Comparison of ENCODE assay signal across 14 cellular contexts in genomic region chrX:136778914-136779313, GRCh38. TPM values are rescaled to one million over a fixed set of nuclear protein-coding genes. Genes with fewer than 3 reads are reported as not detected.
DNase-seq lines count a peak whose midpoint lies in the region; ATAC-seq and TF ChIP-seq lines count a peak whose summit lies in the region.
"Had no signal": no experiment of that assay in that cellular context is flagged by ENCODE, and none has a peak within 500 bp of the region (broad histone marks: within the 10 kb centered on the region; RNA-seq: fewer than 3 reads in every experiment).

No MANE protein-coding gene starts in this region.

- H3K9me3 ChIP-seq in CD4-positive, alpha-beta T cell (ENCODE audit: control insufficient read depth, low read length): no peaks in the 10 kb centered on the region
- no peaks in the 10 kb centered on the region for H3K9me3 ChIP-seq in GM23248 (ENCODE audit: low read depth)
- H3K9me3 ChIP-seq in osteoblast (ENCODE audit: low read depth, low read length): no peaks in the 10 kb centered on the region
- H3K9me3 ChIP-seq in SK-N-SH: no peaks in the 10 kb centered on the region

- peaks cover 80% of the 10 kb centered on the region for H3K4me1 Mint-ChIP-seq in CD4-positive, alpha-beta T cell (ENCODE audit: low read depth)
- peaks cover 72% of the 10 kb centered on the region for H3K4me1 Mint-ChIP-seq in activated T-helper 1 cell treated with anti-CD3 and anti-CD28 coated beads, Interleukin-12 subunit alpha, Interleukin-12 subunit beta, Interleukin-2, Interleukin-4 antibody, amounts not matched to agents 30 ng/mL and 10 ng/mL and 1 ng/mL, durations not matched to agents 14 hours and 24 hours and 36 hours (ENCODE audit: low read depth)
- H3K4me1 Mint-ChIP-seq in mesothelial cell of epicardium: no peaks in the 10 kb centered on the region

- H3K9me2 ChIP-seq in GM23248 (ENCODE audit: insufficient read depth) (no peaks in the 10 kb centered on the region), SK-N-SH (no peaks in the 10 kb centered on the region)

- peaks cover 48% of the 10 kb centered on the region for H3K36me3 Mint-ChIP-seq in CD4-positive, alpha-beta T cell (ENCODE audit: low read depth)
- H3K36me3 Mint-ChIP-seq in activated T-helper 1 cell treated with anti-CD3 and anti-CD28 coated beads, Interleukin-12 subunit alpha, Interleukin-12 subunit beta, Interleukin-2, Interleukin-4 antibody, amounts not matched to agents 30 ng/mL and 10 ng/mL and 1 ng/mL, durations not matched to agents 14 hours and 24 hours and 36 hours (ENCODE audit: low read depth): peaks cover 12% of the 10 kb centered on the region
- H3K36me3 Mint-ChIP-seq in mesothelial cell of epicardium: no peaks in the 10 kb centered on the region

- H3K79me2 ChIP-seq in GM23248 (ENCODE audit: insufficient read depth) (no peaks in the 10 kb centered on the region), osteoblast (ENCODE audit: insufficient read depth, low read length) (no peaks in the 10 kb centered on the region), SK-N-SH (ENCODE audit: insufficient read depth) (no peaks in the 10 kb centered on the region)

- no peak for TF ChIP-seq RAD21 in SK-N-SH (IDR thresholded peaks at IDR 0.05; ENCODE audit: low read length)

- in situ Hi-C loops in GM23248 (cut with MboI): no loop called here

- H3K4me1 ChIP-seq in GM23248 (ENCODE audit: insufficient read depth): 0 out of 2 replicates have a peak, but pooled peaks cover 2% of the 10 kb centered on the region
- H3K4me1 ChIP-seq in osteoblast (ENCODE audit: insufficient read depth, low read length): peaks cover 10% of the 10 kb centered on the region
- peaks cover 0 to 5% of the 10 kb centered on the region in 2 experiments; a peak in 1 of 4 replicates for H3K4me1 ChIP-seq in SK-N-SH (ENCODE audit: control insufficient read depth in 1 of 2, insufficient read depth in 2 of 2, low read depth in 1 of 2, low read length in 1 of 2)

- H3K27ac Mint-ChIP-seq in CD4-positive, alpha-beta T cell: peak overlapping the region; percentile 95
- H3K27ac Mint-ChIP-seq in activated T-helper 1 cell treated with anti-CD3 and anti-CD28 coated beads, Interleukin-12 subunit alpha, Interleukin-12 subunit beta, Interleukin-2, Interleukin-4 antibody, amounts not matched to agents 30 ng/mL and 10 ng/mL and 1 ng/mL, durations not matched to agents 14 hours and 24 hours and 36 hours: peak overlapping the region; percentile 95
- H3K27ac Mint-ChIP-seq in mesothelial cell of epicardium: no peak overlapping the region

- H3K27me3 ChIP-seq in CD4-positive, alpha-beta T cell (ENCODE audit: control insufficient read depth, insufficient read depth, low read length): no peaks in the 10 kb centered on the region
- no peaks in the 10 kb centered on the region for H3K27me3 ChIP-seq in GM23248 (replicated peaks; ENCODE audit: insufficient read depth)
- no peaks in the 10 kb centered on the region for H3K27me3 ChIP-seq in osteoblast (ENCODE audit: insufficient read depth, low read length)
- no peaks in the 10 kb centered on the region for H3K27me3 ChIP-seq in SK-N-SH (ENCODE audit: insufficient read depth)

- H3K4me3 Mint-ChIP-seq in CD4-positive, alpha-beta T cell: peak overlapping the region; percentile 98
- peak overlapping the region; percentile 93 for H3K4me3 Mint-ChIP-seq in activated T-helper 1 cell treated with anti-CD3 and anti-CD28 coated beads, Interleukin-12 subunit alpha, Interleukin-12 subunit beta, Interleukin-2, Interleukin-4 antibody, amounts not matched to agents 30 ng/mL and 10 ng/mL and 1 ng/mL, durations not matched to agents 14 hours and 24 hours and 36 hours
- H3K4me3 Mint-ChIP-seq in mesothelial cell of epicardium: no peak overlapping the region

- peak overlapping the region; percentile 65 for H3K27ac ChIP-seq in CD4-positive, alpha-beta T cell (ENCODE audit: low read depth, low read length)
- H3K27ac ChIP-seq in GM23248 (no peak overlapping the region), osteoblast (ENCODE audit: low read depth, low read length) (no peak overlapping the region), SK-N-SH (ENCODE audit: low read depth in 2 of 2, low read length in 1 of 2) (no peak overlapping the region)

- H3K4me2 ChIP-seq in GM23248 (ENCODE audit: unreplicated experiment) (no peak overlapping the region), osteoblast (ENCODE audit: insufficient read depth, low read length) (peak overlapping the region; percentile 85), SK-N-SH (no peak overlapping the region)

- no peak overlapping the region for H3K4me3 ChIP-seq in GM23248
- no peak overlapping the region for H3K4me3 ChIP-seq in osteoblast (ENCODE audit: insufficient read depth, low read length)
- no peak overlapping the region for H3K4me3 ChIP-seq in SK-N-SH (ENCODE audit: low read depth in 2 of 2, low read length in 1 of 2)

- intact Hi-C loops in CD4-positive, alpha-beta T cell (cut with DNase I, micrococcal nuclease): loop anchor here in 1 of 2 experiments (10.0 kb wide), 1 partner anchor 194 kb away; no protein-coding TSS in a partner anchor
- intact Hi-C loops in activated T-helper 1 cell treated with anti-CD3 and anti-CD28 coated beads, Interleukin-12 subunit alpha, Interleukin-12 subunit beta, Interleukin-2, Interleukin-4 antibody, amounts not matched to agents 30 ng/mL and 10 ng/mL and 1 ng/mL, durations not matched to agents 14 hours and 24 hours and 36 hours (cut with micrococcal nuclease): loop anchor here (1.0 to 2.0 kb wide), 5 partner anchors 11 to 282 kb away; partner anchors contain the start of gene HTATSF1

- no peaks in the 10 kb centered on the region for H3K36me3 ChIP-seq in GM23248 (ENCODE audit: low read depth)
- H3K36me3 ChIP-seq in osteoblast (ENCODE audit: insufficient read depth, low read length): no peaks in the 10 kb centered on the region
- no peaks in the 10 kb centered on the region for H3K36me3 ChIP-seq in SK-N-SH (replicated peaks in 1 of 2; ENCODE audit: control insufficient read depth in 1 of 2, insufficient read depth in 2 of 2, low read length in 1 of 2)

- H3K27me3 Mint-ChIP-seq in CD4-positive, alpha-beta T cell: no peaks in the 10 kb centered on the region
- no peaks in the 10 kb centered on the region for H3K27me3 Mint-ChIP-seq in activated T-helper 1 cell treated with anti-CD3 and anti-CD28 coated beads, Interleukin-12 subunit alpha, Interleukin-12 subunit beta, Interleukin-2, Interleukin-4 antibody, amounts not matched to agents 30 ng/mL and 10 ng/mL and 1 ng/mL, durations not matched to agents 14 hours and 24 hours and 36 hours (ENCODE audit: insufficient read depth)
- H3K27me3 Mint-ChIP-seq in mesothelial cell of epicardium (ENCODE audit: low read depth): peaks cover 2% of the 10 kb centered on the region

- H3K9me3 Mint-ChIP-seq in CD4-positive, alpha-beta T cell: no peaks in the 10 kb centered on the region
- H3K9me3 Mint-ChIP-seq in activated T-helper 1 cell treated with anti-CD3 and anti-CD28 coated beads, Interleukin-12 subunit alpha, Interleukin-12 subunit beta, Interleukin-2, Interleukin-4 antibody, amounts not matched to agents 30 ng/mL and 10 ng/mL and 1 ng/mL, durations not matched to agents 14 hours and 24 hours and 36 hours: no peaks in the 10 kb centered on the region
- H3K9me3 Mint-ChIP-seq in mesothelial cell of epicardium: peaks cover 24% of the 10 kb centered on the region

- H3F3A ChIP-seq in GM23248 (ENCODE audit: insufficient read depth) (peaks cover 6% of the 10 kb centered on the region; the same call in 1 of the 2 replicates), SK-N-SH (replicated peaks; ENCODE audit: insufficient read depth) (no peaks in the 10 kb centered on the region)

- H4K20me1 ChIP-seq in GM23248 (ENCODE audit: insufficient read depth) (no peaks in the 10 kb centered on the region), osteoblast (ENCODE audit: insufficient read depth, low read length) (no peaks in the 10 kb centered on the region), SK-N-SH (ENCODE audit: insufficient read depth) (no peaks in the 10 kb centered on the region)

- H3K9ac ChIP-seq in GM23248 (no peak overlapping the region), SK-N-SH (no peak overlapping the region)

- peak; percentile 6 for ATAC-seq in CD4-positive, alpha-beta T cell (ENCODE audit: poor library complexity)
- no peak for ATAC-seq in HG03565 (IDR thresholded peaks at IDR 0.05; ENCODE audit: unreplicated experiment)
- no peak for ATAC-seq in GM18909 (IDR thresholded peaks at IDR 0.05; ENCODE audit: poor library complexity, unreplicated experiment)
- ATAC-seq: HCT116 had no signal

- TF ChIP-seq CTCF in CD4-positive, alpha-beta T cell (IDR thresholded peaks at IDR 0.05): no peak
- TF ChIP-seq CTCF in osteoblast (IDR thresholded peaks at IDR 0.05; ENCODE audit: extremely low read depth, low read depth, low read length) (no peak), mesothelial cell of epicardium (IDR thresholded peaks at IDR 0.05; ENCODE audit: unreplicated experiment) (no peak), SK-N-SH (IDR thresholded peaks at IDR 0.05) (no peak)

- no peak for TF ChIP-seq EP300 in SK-N-SH (IDR thresholded peaks at IDR 0.05; ENCODE audit: borderline replicate concordance in 1 of 2, low read depth in 1 of 2, low read length in 1 of 2)

- peak overlapping the region; percentile 94 for H2AFZ ChIP-seq in GM23248
- peak overlapping the region; percentile 89 for H2AFZ ChIP-seq in osteoblast (ENCODE audit: low read length)
- no peak overlapping the region for H2AFZ ChIP-seq in SK-N-SH (ENCODE audit: low read depth)

- POLR2A ChIA-PET in CD4-positive, alpha-beta T cell (lab: Charles Lee): interaction anchor here (1.2 to 3.9 kb wide), 5 partner anchors 12 to 101 kb away, joined by 3 to 43 read pairs (median 3); partner anchors contain the start of gene RBMX
- POLR2A ChIA-PET in SK-N-SH (lab: Yijun Ruan, JAX): no interaction called here

- no peak for DNase-seq in CD4-positive, alpha-beta T cell
- DNase-seq in GM23248 (no peak), osteoblast (ENCODE audit: insufficient read length, low spot score, missing footprints) (no peak), mesothelial cell of epicardium (ENCODE audit: low spot score in 2 of 2, unreplicated experiment in 2 of 2) (no peak), SK-N-SH (no peak)
- DNase-seq in activated T-helper 1 cell treated with anti-CD3 and anti-CD28 coated beads, Interleukin-12 subunit alpha, Interleukin-12 subunit beta, Interleukin-2, Interleukin-4 antibody, amounts not matched to agents 30 ng/mL and 10 ng/mL and 1 ng/mL, durations not matched to agents 14 hours and 24 hours and 36 hours (ENCODE audit: low spot score): no peak
- DNase-seq: activated CD8-positive, alpha-beta memory T cell treated with anti-CD3 and anti-CD28 coated beads, Interleukin-2, amount 50 U/mL, for 4 hours; DMS79; hippocampal formation; NCI-H2171 treated with DMSO at 0.1 percent for 48 hours; stimulated activated CD4-positive, alpha-beta T cell treated with anti-CD3 and anti-CD28 coated beads, Interleukin-2, amount 100 ng/mL, for 24 hours had no signal

- CTCF ChIA-PET in CD4-positive, alpha-beta T cell (lab: Charles Lee): interaction anchor here (4.0 kb wide), 1 partner anchor 12 kb away, joined by 18 read pairs; no protein-coding TSS in a partner anchor
- CTCF ChIA-PET in SK-N-SH (lab: Yijun Ruan, JAX): interaction anchor here (1.2 kb wide), 1 partner anchor 11 kb away, joined by 3 read pairs; no protein-coding TSS in a partner anchor

RNA-seq across cellular contexts. Expression of gene ARHGEF6, which starts 1.8 kb away (rescaled TPM):
- total RNA-seq in CD4-positive, alpha-beta T cell: 10 to 100 TPM; 43.3 to 45.3 TPM
- 5.9 and 7.7 TPM in 2 replicates for total RNA-seq in GM23248 (2014; rRNA removed; shearing (Covaris generic))
- polyA plus RNA-seq in GM23248 (2016; fragmentation: Nextera tagmentation; extraction: Ambion mirVana): 3.6 and 4.3 TPM in 2 replicates
- total RNA-seq in activated T-helper 1 cell treated with anti-CD3 and anti-CD28 coated beads, Interleukin-12 subunit alpha, Interleukin-12 subunit beta, Interleukin-2, Interleukin-4 antibody, amounts not matched to agents 30 ng/mL and 10 ng/mL and 1 ng/mL, durations not matched to agents 14 hours and 24 hours and 36 hours: 39.8 and 40.8 TPM in 2 replicates
- 17.4 and 19.2 TPM in 2 replicates for total RNA-seq in osteoblast
- total RNA-seq in mesothelial cell of epicardium: 0.82 to 1.1 TPM (median 0.98 TPM) in 3 replicates
- 2.7 and 3.9 TPM in 2 replicates for polyA plus RNA-seq in SK-N-SH (2012; rRNA removed)
- polyA plus RNA-seq in SK-N-SH (2012; cell fraction: cytosol; rRNA removed): 3.7 and 3.9 TPM in 2 replicates
- polyA plus RNA-seq in SK-N-SH (2012; cell fraction: nucleus; rRNA removed): 3.3 and 5.4 TPM in 2 replicates
